7 cellular contexts compared by ENCODE assay signal in genomic region chr3:51982352-51982837, GRCh38. TPM values are rescaled to one million over a fixed set of nuclear protein-coding genes. Genes with fewer than 3 reads are reported as not detected.
DNase-seq lines count a peak whose midpoint lies in the region; ATAC-seq and TF ChIP-seq lines count a peak whose summit lies in the region.

No MANE protein-coding gene starts in this region.

- ATAC-seq in GM19467 (IDR thresholded peaks at IDR 0.05; ENCODE audit: unreplicated experiment), result peak; percentile 46
- ATAC-seq in HG03460 (IDR thresholded peaks at IDR 0.05; ENCODE audit: unreplicated experiment), result peak; percentile 58

- peak overlapping the region; percentile 98 for H3K27ac Mint-ChIP-seq in mesothelial cell of epicardium

- DNase-seq in GM03348 (ENCODE audit: low spot score) (peak; percentile 50), SJSA1 (ENCODE audit: low read depth in 1 of 2, low spot score in 2 of 2) (no peak), dorsolateral prefrontal cortex (no peak), mesothelial cell of epicardium (ENCODE audit: low spot score in 2 of 2, unreplicated experiment in 2 of 2) (no peak), uterus (no peak)

- H3K4me3 Mint-ChIP-seq in mesothelial cell of epicardium, result peak overlapping the region; percentile 77

- H3K27me3 Mint-ChIP-seq in mesothelial cell of epicardium (ENCODE audit: low read depth), result no peaks in the 10 kb centered on the region

- H3K27ac ChIP-seq in SJSA1, result peak overlapping the region; percentile 83
- H3K27ac ChIP-seq in dorsolateral prefrontal cortex, result peak overlapping the region; percentile 44 to 98 (median 94)
- H3K27ac ChIP-seq in uterus, result peak overlapping the region; percentile 90 to 94

- H3K9me3 ChIP-seq in SJSA1 (replicated peaks) (no peaks in the 10 kb centered on the region), uterus (no peaks in the 10 kb centered on the region)

- peaks cover 21% of the 10 kb centered on the region for H3K4me1 Mint-ChIP-seq in mesothelial cell of epicardium

- TF ChIP-seq CTCF in dorsolateral prefrontal cortex (IDR thresholded peaks at IDR 0.05 in 54 of 56, conservative IDR thresholded peaks at IDR 0.05 in 2 of 56; ENCODE audit: low read depth in 1 of 56, partially characterized antibody in 56 of 56) (peak in 21 of 56 donors; percentile 9 to 48 (median 21)), mesothelial cell of epicardium (IDR thresholded peaks at IDR 0.05; ENCODE audit: unreplicated experiment) (peak; percentile 61), uterus (IDR thresholded peaks at IDR 0.05) (peak in 2 of 4 experiments; percentile 19 to 34)

- H3K4me1 ChIP-seq in SJSA1 (replicated peaks) (peaks cover 22% of the 10 kb centered on the region), uterus (peaks cover 0 to 8% of the 10 kb centered on the region in 2 donors)

- H3K4me3 ChIP-seq in SJSA1 (peak overlapping the region; percentile 54), dorsolateral prefrontal cortex (peak overlapping the region; percentile 53 to 90 (median 76)), uterus (peak overlapping the region; percentile 45 to 53)

- H3K36me3 ChIP-seq in SJSA1 (peaks cover 8% of the 10 kb centered on the region), uterus (no peaks in the 10 kb centered on the region)

- H3K9me3 Mint-ChIP-seq in mesothelial cell of epicardium, result no peaks in the 10 kb centered on the region

- intact Hi-C loops in dorsolateral prefrontal cortex (cut with DNase I), result no loop called here
- intact Hi-C loops in uterus (cut with DNase I; ENCODE audit: low total_unique reads), result no loop called here

- no peak for TF ChIP-seq POLR2A in uterus (IDR thresholded peaks at IDR 0.05)

- H3K36me3 Mint-ChIP-seq in mesothelial cell of epicardium, result peaks cover 3% of the 10 kb centered on the region

- H3K27me3 ChIP-seq in SJSA1 (replicated peaks), result no peaks in the 10 kb centered on the region
- no peaks in the 10 kb centered on the region for H3K27me3 ChIP-seq in dorsolateral prefrontal cortex
- H3K27me3 ChIP-seq in uterus, result no peaks in the 10 kb centered on the region

RNA-seq across cellular contexts. Expression of gene ACY1, which starts 0.9 kb away (rescaled TPM):
- 11.0 and 19.0 TPM in 2 replicates for total RNA-seq in SJSA1 (2014; rRNA removed; shearing (Covaris generic))
- total RNA-seq in dorsolateral prefrontal cortex (10 to 100 TPM in 116 of 120 experiments, 1 to 10 TPM in 4; 8.1 to 33.2 (median 16.3) TPM), mesothelial cell of epicardium (47.8 to 59.0 TPM (median 58.7 TPM) in 3 replicates), uterus (10 to 100 TPM in 2 of 4 donors, 1 to 10 TPM in 1, not detected in 1; 1.3 to 19.0 (median 12.4) TPM)

RNA-seq across cellular contexts. Expression of gene ABHD14A, which starts 7.5 kb away (rescaled TPM):
- total RNA-seq in SJSA1 (2014; rRNA removed; shearing (Covaris generic)), result 2.3 and 13.2 TPM in 2 replicates
- 10 to 100 TPM; 31.4 to 85.8 (median 60.7) TPM for total RNA-seq in dorsolateral prefrontal cortex
- total RNA-seq in mesothelial cell of epicardium, result 13.7 to 15.5 TPM (median 14.8 TPM) in 3 replicates
- total RNA-seq in uterus, result 10 to 100 TPM in 2 of 4 donors, 1 to 10 TPM in 2; 1.8 to 16.6 (median 10.5) TPM

RNA-seq across cellular contexts. Expression of gene ABHD14B, which starts 8.5 kb away (rescaled TPM):
- 26.6 and 31.0 TPM in 2 replicates for total RNA-seq in SJSA1 (2014; rRNA removed; shearing (Covaris generic))
- total RNA-seq in dorsolateral prefrontal cortex, result 10 to 100 TPM in 117 of 120 experiments, 1 to 10 TPM in 3; 7.7 to 21.5 (median 14.8) TPM
- 25.9 to 27.2 TPM (median 26.0 TPM) in 3 replicates for total RNA-seq in mesothelial cell of epicardium
- 10 to 100 TPM; 15.6 to 52.4 (median 39.6) TPM for total RNA-seq in uterus

RNA-seq across cellular contexts. Expression of gene RPL29, which starts 13.3 kb away (rescaled TPM):
- total RNA-seq in SJSA1 (2014; rRNA removed; shearing (Covaris generic)), result 462 and 868 TPM in 2 replicates
- total RNA-seq in dorsolateral prefrontal cortex (100 to 1,000 TPM; 154 to 416 (median 290) TPM), mesothelial cell of epicardium (1,237 to 1,322 TPM (median 1,301 TPM) in 3 replicates), uterus (1,000 to 10,000 TPM in 3 of 4 donors, 100 to 1,000 TPM in 1; 696 to 2,362 (median 1,238) TPM)

RNA-seq across cellular contexts. Expression of gene PCBP4, which starts 15.1 kb away (rescaled TPM):
- total RNA-seq in SJSA1 (2014; rRNA removed; shearing (Covaris generic)), result 75.3 and 138 TPM in 2 replicates
- total RNA-seq in dorsolateral prefrontal cortex, result 100 to 1,000 TPM in 87 of 120 experiments, 10 to 100 TPM in 33; 59.6 to 285 (median 112) TPM
- 58.3 to 62.0 TPM (median 59.8 TPM) in 3 replicates for total RNA-seq in mesothelial cell of epicardium
- 100 to 1,000 TPM in 2 of 4 donors, 10 to 100 TPM in 2; 39.7 to 261 (median 159) TPM for total RNA-seq in uterus
